In genomic region chr6:87899499-87900147, GRCh38 we compare ENCODE assay signal across 21 cellular contexts.
"Had no signal": no experiment of that assay in that cellular context is flagged by ENCODE, and none has a peak within 500 bp of the region (broad histone marks: within the 10 kb centered on the region; RNA-seq: fewer than 3 reads in every experiment).

No MANE protein-coding gene starts in this region.

- H3K4me1 Mint-ChIP-seq: naive B cell had no signal

- H3K4me3 ChIP-seq: coronary artery, esophagus muscularis mucosa, mucosa of descending colon, neural progenitor cell, prostate gland, right atrium auricular region, sigmoid colon, thoracic aorta, transverse colon had no signal

- DNase-seq: dermis blood vessel endothelial cell; effector memory CD4-positive, alpha-beta T cell; foreskin keratinocyte; mesenchymal stem cell; mucosa of descending colon; naive B cell; nucleus accumbens; sigmoid colon; stimulated activated CD4-positive, alpha-beta T cell treated with anti-CD3 and anti-CD28 coated beads, Interleukin-15, amount 100 ng/mL, for 24 hours; stimulated activated CD4-positive, alpha-beta T cell treated with anti-CD3 and anti-CD28 coated beads, Interleukin-2, amount 100 ng/mL, for 48 hours; stimulated activated naive B cell treated with anti-CD40 and anti-IgM and Interleukin-4, amounts not matched to agents 10 μg/mL and 1 μg/mL and 100 μg/mL, for 72 hours; transverse colon had no signal

- H3K4me3 Mint-ChIP-seq: mesothelial cell of epicardium; naive B cell; nephron; neural progenitor cell; stimulated activated naive B cell treated with anti-CD40 and anti-IgM and Interleukin-4, amounts not matched to agents 10 μg/mL and 1 μg/mL and 100 μg/mL, for 72 hours; stimulated activated naive CD8-positive, alpha-beta T cell treated with anti-CD3 and anti-CD28 coated beads, Interleukin-15, Interleukin-2, amounts not matched to agents 100 ng/mL and 50 ng/mL, for 24 hours had no signal

- H3K9me3 Mint-ChIP-seq: mesothelial cell of epicardium; naive B cell; nephron; neural progenitor cell; stimulated activated naive B cell treated with anti-CD40 and anti-IgM and Interleukin-4, amounts not matched to agents 10 μg/mL and 1 μg/mL and 100 μg/mL, for 72 hours; stimulated activated naive CD8-positive, alpha-beta T cell treated with anti-CD3 and anti-CD28 coated beads, Interleukin-15, Interleukin-2, amounts not matched to agents 100 ng/mL and 50 ng/mL, for 24 hours had no signal

- H3K36me3 Mint-ChIP-seq: mesothelial cell of epicardium; naive B cell; neural progenitor cell; stimulated activated naive B cell treated with anti-CD40 and anti-IgM and Interleukin-4, amounts not matched to agents 10 μg/mL and 1 μg/mL and 100 μg/mL, for 72 hours had no signal

- ATAC-seq: foreskin keratinocyte; mucosa of descending colon; stimulated activated naive B cell treated with anti-CD40 and anti-IgM and Interleukin-4, amounts not matched to agents 10 μg/mL and 1 μg/mL and 100 μg/mL, for 72 hours had no signal

- H3K27ac ChIP-seq: coronary artery, esophagus muscularis mucosa, foreskin keratinocyte, neural progenitor cell, prostate gland, right atrium auricular region, sigmoid colon, thoracic aorta, transverse colon had no signal

- H3K27ac Mint-ChIP-seq: mesothelial cell of epicardium; nephron; neural progenitor cell; stimulated activated naive B cell treated with anti-CD40 and anti-IgM and Interleukin-4, amounts not matched to agents 10 μg/mL and 1 μg/mL and 100 μg/mL, for 72 hours; stimulated activated naive CD8-positive, alpha-beta T cell treated with anti-CD3 and anti-CD28 coated beads, Interleukin-15, Interleukin-2, amounts not matched to agents 100 ng/mL and 50 ng/mL, for 24 hours had no signal

- H3K36me3 ChIP-seq: esophagus muscularis mucosa, neural progenitor cell, prostate gland, right atrium auricular region, sigmoid colon, thoracic aorta, transverse colon had no signal

- H3K4me1 ChIP-seq: foreskin keratinocyte, prostate gland, right atrium auricular region, transverse colon had no signal

- H3K27me3 ChIP-seq: esophagus muscularis mucosa, foreskin keratinocyte, neural progenitor cell, right atrium auricular region, sigmoid colon, transverse colon had no signal

- H3K27me3 Mint-ChIP-seq: naive B cell; stimulated activated naive CD8-positive, alpha-beta T cell treated with anti-CD3 and anti-CD28 coated beads, Interleukin-15, Interleukin-2, amounts not matched to agents 100 ng/mL and 50 ng/mL, for 24 hours had no signal

- H3K9me3 ChIP-seq: esophagus muscularis mucosa, mucosa of descending colon, prostate gland, right atrium auricular region, sigmoid colon, thoracic aorta, transverse colon had no signal
